ENCODE assay signal across 21 cellular contexts in genomic region chr12:110860833-110861291, GRCh38. TPM values are rescaled to one million over a fixed set of nuclear protein-coding genes. Genes with fewer than 3 reads are reported as not detected.
DNase-seq lines count a peak whose midpoint lies in the region; ATAC-seq and TF ChIP-seq lines count a peak whose summit lies in the region.
"Had no signal": no experiment of that assay in that cellular context is flagged by ENCODE, and none has a peak within 500 bp of the region (broad histone marks: within the 10 kb centered on the region; RNA-seq: fewer than 3 reads in every experiment).

No MANE protein-coding gene starts in this region.

- H3K4me3 Mint-ChIP-seq in activated CD8-positive, alpha-beta T cell treated with anti-CD3 and anti-CD28 coated beads, Interleukin-2, amount 10 ng/mL, durations not matched to agents 7 days and 5 days: no peak overlapping the region
- H3K4me3 Mint-ChIP-seq in chondrocyte (ENCODE audit: unreplicated experiment): no peak overlapping the region
- H3K4me3 Mint-ChIP-seq: activated CD4-positive, alpha-beta T cell treated with anti-CD3 and anti-CD28 coated beads, Interleukin-2, amount 10 ng/mL, durations not matched to agents 24 days and 14 days; activated T-cell treated with anti-CD3 and anti-CD28 coated beads, Interleukin-2, amount 50 U/mL, for 24 hours; stimulated activated naive CD8-positive, alpha-beta T cell treated with anti-CD3 and anti-CD28 coated beads, Interleukin-15, Interleukin-2, amounts not matched to agents 100 ng/mL and 50 ng/mL, for 24 hours; T-helper 2 cell treated with Interferon-gamma antibody and Interleukin-4, amounts not matched to agents 5 μg/mL and 100 μg/mL, for 36 hours had no signal

- POLR2A ChIA-PET in activated CD8-positive, alpha-beta T cell treated with anti-CD3 and anti-CD28 coated beads, Interleukin-2, amount 10 ng/mL, durations not matched to agents 7 days and 5 days (lab: Charles Lee): no interaction called here

- ATAC-seq in activated CD8-positive, alpha-beta T cell treated with anti-CD3 and anti-CD28 coated beads, Interleukin-2, amount 10 ng/mL, durations not matched to agents 7 days and 5 days: no peak

- peaks cover 13% of the 10 kb centered on the region for H3K4me1 Mint-ChIP-seq in activated CD8-positive, alpha-beta T cell treated with anti-CD3 and anti-CD28 coated beads, Interleukin-2, amount 10 ng/mL, durations not matched to agents 7 days and 5 days (ENCODE audit: low read depth)
- H3K4me1 Mint-ChIP-seq in chondrocyte (ENCODE audit: low read depth): no peaks in the 10 kb centered on the region

- H3K4me3 ChIP-seq in NB4 (ENCODE audit: low read depth, low read length) (no peak overlapping the region), prostate gland (no peak overlapping the region)

- TF ChIP-seq CTCF in NB4 (IDR thresholded peaks at IDR 0.05; ENCODE audit: low read depth, low read length): no peak
- TF ChIP-seq CTCF in prostate gland (IDR thresholded peaks at IDR 0.05): no peak
- no peak for TF ChIP-seq CTCF in chondrocyte (IDR thresholded peaks at IDR 0.05)

- H3K27me3 ChIP-seq in prostate gland (replicated peaks; ENCODE audit: insufficient read depth): no peaks in the 10 kb centered on the region

- DNase-seq in GDM1 (lab: John Stamatoyannopoulos, UW) (peak; percentile 84), NB4 (ENCODE audit: low read depth) (peak; percentile 72), lung microvascular endothelial cell (ENCODE audit: low read depth in 2 of 2) (peak; percentile 65 to 70), NCI-H187 (lab: John Stamatoyannopoulos, UW) (no peak), middle frontal gyrus (ENCODE audit: extremely low spot score, low spot score) (no peak), prostate gland (ENCODE audit: low spot score) (no peak), chondrocyte (ENCODE audit: low spot score) (no peak)
- DNase-seq in activated CD8-positive, alpha-beta T cell treated with anti-CD3 and anti-CD28 coated beads, Interleukin-2, amount 10 ng/mL, durations not matched to agents 7 days and 5 days: no peak
- DNase-seq: activated CD4-positive, alpha-beta T cell treated with anti-CD3 and anti-CD28 coated beads, Interleukin-2, amount 10 ng/mL, durations not matched to agents 24 days and 14 days; activated T-cell treated with anti-CD3 and anti-CD28 coated beads, Interleukin-2, amount 50 U/mL, for 24 hours; DMS53; GOT3; NCI-H2029 treated with DMSO at 0.1 percent for 48 hours had no signal

- no peaks in the 10 kb centered on the region for H3K36me3 Mint-ChIP-seq in activated CD8-positive, alpha-beta T cell treated with anti-CD3 and anti-CD28 coated beads, Interleukin-2, amount 10 ng/mL, durations not matched to agents 7 days and 5 days (ENCODE audit: low read depth)
- H3K36me3 Mint-ChIP-seq in chondrocyte (ENCODE audit: low read depth): no peaks in the 10 kb centered on the region

- no peaks in the 10 kb centered on the region for H3K9me3 Mint-ChIP-seq in activated CD8-positive, alpha-beta T cell treated with anti-CD3 and anti-CD28 coated beads, Interleukin-2, amount 10 ng/mL, durations not matched to agents 7 days and 5 days (ENCODE audit: insufficient read depth)
- no peaks in the 10 kb centered on the region for H3K9me3 Mint-ChIP-seq in chondrocyte (ENCODE audit: low read depth)
- H3K9me3 Mint-ChIP-seq: activated CD4-positive, alpha-beta T cell treated with anti-CD3 and anti-CD28 coated beads, Interleukin-2, amount 10 ng/mL, durations not matched to agents 24 days and 14 days; activated T-cell treated with anti-CD3 and anti-CD28 coated beads, Interleukin-2, amount 50 U/mL, for 24 hours; stimulated activated naive CD8-positive, alpha-beta T cell treated with anti-CD3 and anti-CD28 coated beads, Interleukin-15, Interleukin-2, amounts not matched to agents 100 ng/mL and 50 ng/mL, for 24 hours; T-helper 2 cell treated with Interferon-gamma antibody and Interleukin-4, amounts not matched to agents 5 μg/mL and 100 μg/mL, for 36 hours had no signal

- TF ChIP-seq POLR2A in NB4 (IDR thresholded peaks at IDR 0.05; ENCODE audit: extremely low read depth, insufficient read length) (no peak), prostate gland (IDR thresholded peaks at IDR 0.05) (no peak)

- no peaks in the 10 kb centered on the region for H3K4me1 ChIP-seq in prostate gland (replicated peaks)

- no peaks in the 10 kb centered on the region for H3K36me3 ChIP-seq in prostate gland

- H3K27me3 Mint-ChIP-seq in activated CD8-positive, alpha-beta T cell treated with anti-CD3 and anti-CD28 coated beads, Interleukin-2, amount 10 ng/mL, durations not matched to agents 7 days and 5 days (ENCODE audit: low read depth): no peaks in the 10 kb centered on the region
- H3K27me3 Mint-ChIP-seq in chondrocyte (ENCODE audit: low read depth): peaks cover 10% of the 10 kb centered on the region
- H3K27me3 Mint-ChIP-seq: activated CD4-positive, alpha-beta T cell treated with anti-CD3 and anti-CD28 coated beads, Interleukin-2, amount 10 ng/mL, durations not matched to agents 24 days and 14 days; activated T-cell treated with anti-CD3 and anti-CD28 coated beads, Interleukin-2, amount 50 U/mL, for 24 hours; stimulated activated naive CD8-positive, alpha-beta T cell treated with anti-CD3 and anti-CD28 coated beads, Interleukin-15, Interleukin-2, amounts not matched to agents 100 ng/mL and 50 ng/mL, for 24 hours had no signal

- CTCF ChIA-PET in activated CD8-positive, alpha-beta T cell treated with anti-CD3 and anti-CD28 coated beads, Interleukin-2, amount 10 ng/mL, durations not matched to agents 7 days and 5 days (lab: Charles Lee): no interaction called here

- no peak overlapping the region for H3K27ac ChIP-seq in prostate gland

- peak overlapping the region; percentile 27 for H3K27ac Mint-ChIP-seq in activated CD8-positive, alpha-beta T cell treated with anti-CD3 and anti-CD28 coated beads, Interleukin-2, amount 10 ng/mL, durations not matched to agents 7 days and 5 days
- H3K27ac Mint-ChIP-seq in chondrocyte (ENCODE audit: unreplicated experiment): no peak overlapping the region
- H3K27ac Mint-ChIP-seq: activated CD4-positive, alpha-beta T cell treated with anti-CD3 and anti-CD28 coated beads, Interleukin-2, amount 10 ng/mL, durations not matched to agents 24 days and 14 days; activated T-cell treated with anti-CD3 and anti-CD28 coated beads, Interleukin-2, amount 50 U/mL, for 24 hours; stimulated activated naive CD8-positive, alpha-beta T cell treated with anti-CD3 and anti-CD28 coated beads, Interleukin-15, Interleukin-2, amounts not matched to agents 100 ng/mL and 50 ng/mL, for 24 hours; T-helper 2 cell treated with Interferon-gamma antibody and Interleukin-4, amounts not matched to agents 5 μg/mL and 100 μg/mL, for 36 hours had no signal

- 41% methylated on average over 8 of the region's 8 CpGs for WGBS in prostate gland

- intact Hi-C loops in prostate gland (cut with DNase I): no loop called here

- H3K9me3 ChIP-seq in prostate gland: no peaks in the 10 kb centered on the region

RNA-seq across cellular contexts. Expression of gene CCDC63, which starts 14.1 kb away (rescaled TPM):
- not detected for total RNA-seq in activated CD8-positive, alpha-beta T cell treated with anti-CD3 and anti-CD28 coated beads, Interleukin-2, amount 10 ng/mL, durations not matched to agents 7 days and 5 days
- total RNA-seq in lung microvascular endothelial cell: not detected in 2 replicates
- 1 to 10 TPM in 1 of 2 donors, not detected in 1; 1.2 TPM for total RNA-seq in prostate gland
- not detected in 3 replicates for total RNA-seq in chondrocyte
- total RNA-seq: activated CD4-positive, alpha-beta T cell treated with anti-CD3 and anti-CD28 coated beads, Interleukin-2, amount 10 ng/mL, durations not matched to agents 24 days and 14 days; cerebellum; epithelial cell of proximal tubule; LHCN-M2; mesenteric fat pad; osteoblast; urinary bladder had no signal

RNA-seq across cellular contexts. Expression of gene MYL2, which starts 59.5 kb away (rescaled TPM):
- not detected for total RNA-seq in activated CD8-positive, alpha-beta T cell treated with anti-CD3 and anti-CD28 coated beads, Interleukin-2, amount 10 ng/mL, durations not matched to agents 7 days and 5 days
- total RNA-seq in lung microvascular endothelial cell (0.65 TPM in 1 of 2 replicates, not detected in the other), prostate gland (10 to 100 TPM in 1 of 2 donors, not detected in 1; 39.5 TPM), chondrocyte (not detected in 3 replicates)
- total RNA-seq: activated CD4-positive, alpha-beta T cell treated with anti-CD3 and anti-CD28 coated beads, Interleukin-2, amount 10 ng/mL, durations not matched to agents 24 days and 14 days; cerebellum; epithelial cell of proximal tubule; LHCN-M2; mesenteric fat pad; osteoblast had no signal

Comparison
In these comparisons a context has a peak if more than half of its experiments do, and no peak if none do; other contexts are left out.
1. DNase-seq: peak in GDM1 (single experiment), NB4 (single experiment) and lung microvascular endothelial cell (2 of 2); none in activated CD8-positive, alpha-beta T cell treated with anti-CD3 and anti-CD28 coated beads, Interleukin-2, amount 10 ng/mL, durations not matched to agents 7 days and 5 days (single experiment), NCI-H187 (0 of 2), middle frontal gyrus (single experiment), prostate gland (single experiment) and chondrocyte (single experiment).